In the genomic region with DNA sequence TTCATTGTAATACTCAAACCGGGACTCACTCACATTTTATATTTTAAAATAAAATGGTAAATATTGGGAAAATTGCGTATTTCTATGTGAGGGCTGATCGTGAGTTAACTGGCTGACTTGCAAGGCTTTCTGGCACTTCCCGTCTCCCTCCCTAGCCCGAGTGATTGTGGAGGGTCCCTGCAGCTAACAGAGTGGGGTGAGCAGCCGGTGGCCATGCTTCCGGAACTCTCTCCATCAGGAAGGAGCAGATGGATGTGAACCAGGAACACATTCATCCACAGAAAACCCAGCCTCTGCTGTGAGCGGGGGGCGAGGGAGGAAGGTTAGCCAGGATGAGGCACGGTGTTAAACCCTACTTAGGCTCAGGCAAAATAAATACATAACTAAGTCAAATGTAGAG, we compare ENCODE assay signal across 38 cellular contexts.
"Had no signal": no experiment of that assay in that cellular context is flagged by ENCODE, and none has a peak within 500 bp of the region (broad histone marks: within the 10 kb centered on the region; RNA-seq: fewer than 3 reads in every experiment).

No MANE protein-coding gene starts in this region.

- FAIRE-seq: astrocyte, bronchial epithelial cell, TTC549 had no signal

- H3K9me3 ChIP-seq: adrenal gland, body of pancreas, MG63, Peyer's patch, SJSA1, SK-N-SH had no signal

- DNase-seq: activated CD4-positive, alpha-beta T cell treated with anti-CD3 and anti-CD28 coated beads for 36 hours; activated CD4-positive, alpha-beta T cell treated with anti-CD3 and anti-CD28 coated beads, Interleukin-2, amount 10 ng/mL, durations not matched to agents 7 days and 5 days; activated CD4-positive, alpha-beta T cell treated with anti-CD3 and anti-CD28 coated beads, Interleukin-2, amount 50 U/mL, for 48 hours; activated CD8-positive, alpha-beta memory T cell treated with anti-CD3 and anti-CD28 coated beads, Interleukin-2, amount 50 U/mL, for 4 hours; activated CD8-positive, alpha-beta T cell treated with anti-CD3 and anti-CD28 coated beads, Interleukin-2, amount 10 ng/mL, durations not matched to agents 7 days and 5 days; activated gamma-delta T cell treated with Interleukin-2 at 50 U/mL for 16 hours; activated naive CD4-positive, alpha-beta T cell treated with anti-CD3 and anti-CD28 coated beads for 36 hours; activated T-cell treated with anti-CD3 and anti-CD28 coated beads for 4 hours; activated T-cell treated with anti-CD3 and anti-CD28 coated beads, Interleukin-2, amount 50 U/mL, for 4 hours; adrenal gland; body of pancreas; caudate nucleus; Kasumi-1; KG1; MG63; NCI-H1048; NCI-H1105 treated with DMSO at 0.1 percent for 48 hours; NCI-H1436; NCI-H1694; NCI-H1930; NCI-H2081 treated with DMSO at 0.1 percent for 48 hours; NCI-H226; NCI-H446 treated with DMSO at 0.1 percent for 48 hours; NCI-H524; NCI-H69; NK-92 treated with Interleukin-12 subunit alpha and Interleukin-12 subunit beta, amount 100 ng/mL, for 24 hours; PC-3; Peyer's patch; RPMI8226; SHP77 treated with DMSO at 0.1 percent for 48 hours; SK-N-SH had no signal

- H3K4me1 ChIP-seq: adrenal gland, body of pancreas, Peyer's patch, SJSA1 had no signal

- H3K36me3 ChIP-seq: adrenal gland, MG63, Peyer's patch, SJSA1 had no signal

- H3K27ac ChIP-seq: adrenal gland, body of pancreas, Peyer's patch, SJSA1 had no signal

- H3K4me3 ChIP-seq: adrenal gland, body of pancreas, MG63, Peyer's patch, SJSA1 had no signal

- H3K9ac ChIP-seq: SK-N-SH had no signal

- H3K27me3 ChIP-seq: adrenal gland, MG63, Peyer's patch had no signal

- ATAC-seq: activated CD4-positive, alpha-beta T cell treated with anti-CD3 and anti-CD28 coated beads for 36 hours; activated CD4-positive, CD25-positive, alpha-beta regulatory T cell treated with anti-CD3 and anti-CD28 coated beads, Interleukin-2, amount 50 U/mL, for 24 hours; activated CD8-positive, alpha-beta T cell treated with anti-CD3 and anti-CD28 coated beads, Interleukin-2, amount 10 ng/mL, durations not matched to agents 7 days and 5 days; activated naive CD4-positive, alpha-beta T cell treated with anti-CD3 and anti-CD28 coated beads, Interleukin-2, amount 50 U/mL, for 72 hours; activated T-cell treated with anti-CD3 and anti-CD28 coated beads, Interleukin-2, amount 50 U/mL, for 4 hours; body of pancreas; PC-3; WTC11 had no signal

- H3K4me2 ChIP-seq: SK-N-SH had no signal
